Comparison of ENCODE assay signal across 22 cellular contexts in the genomic region with DNA sequence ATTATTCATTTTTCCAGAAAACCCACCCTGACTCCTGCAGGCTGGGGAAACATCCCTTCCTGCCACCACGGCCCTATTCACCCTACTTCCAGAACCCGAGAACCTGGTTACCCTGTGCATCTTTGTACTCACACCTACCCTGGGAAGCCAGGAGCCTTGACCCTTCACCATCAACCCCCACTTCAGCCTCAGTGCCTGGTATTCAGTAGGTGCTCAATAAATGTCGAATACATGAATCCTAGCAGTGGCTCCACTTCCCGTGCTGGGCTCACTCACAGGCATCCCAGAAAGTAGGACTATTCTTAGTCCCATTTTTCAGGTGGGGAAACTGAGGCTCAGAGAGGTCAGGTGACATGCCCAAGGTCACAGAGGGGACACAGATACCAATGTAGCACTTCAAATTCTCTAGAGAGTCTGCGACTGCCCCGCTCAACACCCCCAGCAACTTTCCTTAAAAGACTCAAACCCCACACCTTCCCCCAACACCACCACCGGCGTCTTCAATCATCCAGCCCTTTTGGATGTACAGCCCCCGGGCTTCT.
"Had no signal": no experiment of that assay in that cellular context is flagged by ENCODE, and none has a peak within 500 bp of the region (broad histone marks: within the 10 kb centered on the region; RNA-seq: fewer than 3 reads in every experiment).

No MANE protein-coding gene starts in this region.

- H3K9me3 ChIP-seq: left lung, neutrophil, pancreas had no signal

- H3K36me3 ChIP-seq: left lung, neutrophil, pancreas, WERI-Rb-1 had no signal

- H2AFZ ChIP-seq: hepatocyte had no signal

- H3K4me3 Mint-ChIP-seq: activated naive CD4-positive, alpha-beta T cell treated with anti-CD3 and anti-CD28 coated beads, Interleukin-2, amount 10 ng/mL, durations not matched to agents 7 days and 5 days; immature natural killer cell; naive thymus-derived CD4-positive, alpha-beta T cell had no signal

- H3K27me3 ChIP-seq: hepatocyte, left lung, neutrophil, pancreas had no signal

- ATAC-seq: left lung; naive thymus-derived CD4-positive, alpha-beta T cell; pancreas had no signal

- FAIRE-seq: endometrium, pancreas, small intestine, TTC549, urothelium cell line had no signal

- H3K4me3 ChIP-seq: hepatocyte, left lung, lung, pancreas had no signal

- H3K27ac Mint-ChIP-seq: activated naive CD4-positive, alpha-beta T cell treated with anti-CD3 and anti-CD28 coated beads, Interleukin-2, amount 10 ng/mL, durations not matched to agents 7 days and 5 days; immature natural killer cell had no signal

- DNase-seq: activated CD4-positive, alpha-beta T cell treated with anti-CD3 and anti-CD28 coated beads for 1 hour; activated effector memory CD4-positive, alpha-beta T cell treated with Interleukin-2 at 50 U/mL for 16 hours; activated naive CD4-positive, alpha-beta T cell treated with anti-CD3 and anti-CD28 coated beads, Interleukin-2, amount 10 ng/mL, durations not matched to agents 7 days and 5 days; activated T-cell treated with anti-CD3 and anti-CD28 coated beads, Interleukin-2, amount 50 U/mL, for 48 hours; amygdala; erythroblast; foreskin fibroblast; immature natural killer cell; naive thymus-derived CD4-positive, alpha-beta T cell; small intestine; stimulated activated CD4-positive, alpha-beta T cell treated with anti-CD3 and anti-CD28 coated beads, Interleukin-2, amount 100 ng/mL, for 24 hours; stimulated activated naive CD4-positive, alpha-beta T cell; T-helper 1 cell; WERI-Rb-1 had no signal

- H3K36me3 Mint-ChIP-seq: activated naive CD4-positive, alpha-beta T cell treated with anti-CD3 and anti-CD28 coated beads, Interleukin-2, amount 10 ng/mL, durations not matched to agents 7 days and 5 days; immature natural killer cell; naive thymus-derived CD4-positive, alpha-beta T cell had no signal

- H3K9me3 Mint-ChIP-seq: activated naive CD4-positive, alpha-beta T cell treated with anti-CD3 and anti-CD28 coated beads, Interleukin-2, amount 10 ng/mL, durations not matched to agents 7 days and 5 days; immature natural killer cell had no signal

- H3K27ac ChIP-seq: hepatocyte, left lung, neutrophil, pancreas, WERI-Rb-1 had no signal

- H3K4me2 ChIP-seq: hepatocyte had no signal

- H3K79me2 ChIP-seq: hepatocyte had no signal
